Comparison of ENCODE assay signal across 22 cellular contexts in the genomic region with DNA sequence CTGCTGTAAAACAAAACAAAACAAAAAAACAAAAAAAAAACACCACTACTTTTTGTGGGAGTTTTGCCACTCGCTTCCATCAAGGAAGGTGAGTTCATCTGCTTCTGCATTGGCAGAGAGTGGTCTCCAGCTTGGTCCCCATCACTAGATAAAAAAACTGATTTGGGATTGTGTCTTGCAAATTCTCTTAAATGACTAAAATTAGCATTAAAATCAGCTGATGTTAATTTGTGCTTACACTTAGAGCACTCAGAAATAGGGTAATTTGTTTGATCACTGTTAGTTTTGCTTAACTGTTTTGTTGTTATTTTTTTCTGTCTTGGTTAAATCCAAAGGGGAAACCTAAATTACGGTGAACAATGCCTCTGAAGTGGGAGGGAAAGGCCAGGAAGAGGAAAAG.
"Had no signal": no experiment of that assay in that cellular context is flagged by ENCODE, and none has a peak within 500 bp of the region (broad histone marks: within the 10 kb centered on the region; RNA-seq: fewer than 3 reads in every experiment).

No MANE protein-coding gene starts in this region.

- DNase-seq: activated CD4-positive, alpha-beta T cell treated with anti-CD3 and anti-CD28 coated beads for 36 hours; activated CD4-positive, CD25-positive, alpha-beta regulatory T cell; activated effector memory CD4-positive, alpha-beta T cell treated with Interleukin-2 at 50 U/mL for 16 hours; activated naive CD4-positive, alpha-beta T cell treated with anti-CD3 and anti-CD28 coated beads for 36 hours; activated naive CD8-positive, alpha-beta T cell treated with anti-CD3 and anti-CD28 coated beads for 36 hours; adrenal gland; aorta; body of pancreas; dermis blood vessel endothelial cell; effector CD4-positive, alpha-beta T cell; immature natural killer cell; kidney; left colon; naive thymus-derived CD8-positive, alpha-beta T cell; right lobe of liver; stimulated activated CD4-positive, alpha-beta T cell treated with anti-CD3 and anti-CD28 coated beads, Interleukin-4, amount 100 ng/mL, for 24 hours; T-helper 2 cell; trophoblast cell had no signal

- H3K4me3 ChIP-seq: adrenal gland, body of pancreas, right lobe of liver, thoracic aorta had no signal

- H3K4me1 ChIP-seq: adrenal gland, body of pancreas, right lobe of liver had no signal

- H3K27ac ChIP-seq: adrenal gland, body of pancreas, right lobe of liver, thoracic aorta had no signal

- ATAC-seq: activated CD4-positive, alpha-beta T cell treated with anti-CD3 and anti-CD28 coated beads for 36 hours; body of pancreas; left colon; naive thymus-derived CD8-positive, alpha-beta T cell; right lobe of liver; stimulated activated effector memory CD8-positive, alpha-beta T cell treated with anti-CD3 and anti-CD28 coated beads, Interleukin-12 subunit alpha, Interleukin-12 subunit beta, amount 100 ng/mL, for 72 hours had no signal

- H3K36me3 ChIP-seq: adrenal gland, right lobe of liver, thoracic aorta had no signal

- H3K9me3 ChIP-seq: adrenal gland, body of pancreas, right lobe of liver, thoracic aorta had no signal

- H3K27me3 ChIP-seq: adrenal gland, body of pancreas, right lobe of liver had no signal

- FAIRE-seq: colon, kidney, urothelium cell line had no signal
